8 cellular contexts compared by ENCODE assay signal in genomic region chr13:112065867-112066623, GRCh38. TPM values are rescaled to one million over a fixed set of nuclear protein-coding genes. Genes with fewer than 3 reads are reported as not detected.
DNase-seq lines count a peak whose midpoint lies in the region; ATAC-seq and TF ChIP-seq lines count a peak whose summit lies in the region.
"Had no signal": no experiment of that assay in that cellular context is flagged by ENCODE, and none has a peak within 500 bp of the region (broad histone marks: within the 10 kb centered on the region; RNA-seq: fewer than 3 reads in every experiment).

No MANE protein-coding gene starts in this region.

- peaks cover 0 to 2% (median 2%) of the 10 kb centered on the region in 3 donors for H3K4me1 Mint-ChIP-seq in IgD-negative memory B cell

- TF ChIP-seq POLR2A in esophagus muscularis mucosa (IDR thresholded peaks at IDR 0.05; ENCODE audit: low read depth): no peak

- H3K27me3 Mint-ChIP-seq in IgD-negative memory B cell: peaks cover 53% of the 10 kb centered on the region

- peaks cover 5 to 8% (median 8%) of the 10 kb centered on the region in 3 donors for H3K9me3 Mint-ChIP-seq in IgD-negative memory B cell

- H3K9me3 ChIP-seq in esophagus muscularis mucosa (no peaks in the 10 kb centered on the region), psoas muscle (no peaks in the 10 kb centered on the region), left lung (no peaks in the 10 kb centered on the region)

- TF ChIP-seq EP300 in esophagus muscularis mucosa (IDR thresholded peaks at IDR 0.05): no peak

- peak overlapping the region; percentile 42 to 52 (median 44) for H3K4me3 ChIP-seq in esophagus muscularis mucosa
- peak overlapping the region; percentile 49 for H3K4me3 ChIP-seq in psoas muscle
- H3K4me3 ChIP-seq in left lung: no peak overlapping the region

- H3K4me1 ChIP-seq in esophagus muscularis mucosa (peaks cover 13 to 57% (median 35%) of the 10 kb centered on the region in 4 donors), psoas muscle (no peaks in the 10 kb centered on the region), left lung (peaks cover 0 to 21% of the 10 kb centered on the region in 2 donors)

- ATAC-seq in psoas muscle: no peak
- ATAC-seq in HG02870 (IDR thresholded peaks at IDR 0.05; ENCODE audit: unreplicated experiment): no peak
- no peak for ATAC-seq in left lung
- ATAC-seq in HG02885 (IDR thresholded peaks at IDR 0.05; ENCODE audit: poor library complexity, unreplicated experiment): no peak

- intact Hi-C loops in esophagus muscularis mucosa (cut with DNase I): no loop called here
- intact Hi-C loops in psoas muscle (cut with DNase I): no loop called here
- intact Hi-C loops in left lung (cut with DNase I): no loop called here

- TF ChIP-seq CTCF in esophagus muscularis mucosa (IDR thresholded peaks at IDR 0.05) (no peak), psoas muscle (IDR thresholded peaks at IDR 0.05) (no peak), left lung (IDR thresholded peaks at IDR 0.05) (no peak)

- peak overlapping the region in 1 of 4 donors; percentile 25 for H3K4me3 Mint-ChIP-seq in IgD-negative memory B cell

- WGBS in esophagus muscularis mucosa: 10% methylated on average over 35 of the region's 48 CpGs
- WGBS in psoas muscle, 3 donors: 4 to 5% (median 4%) methylated on average over 39 to 48 of the region's 48 CpGs

- H3K27me3 ChIP-seq in esophagus muscularis mucosa (peaks cover 0 to 95% (median 62%) of the 10 kb centered on the region in 4 donors), psoas muscle (ENCODE audit: insufficient read depth in 3 of 3, low read length in 2 of 3) (peaks cover 9 to 92% (median 31%) of the 10 kb centered on the region in 3 donors), left lung (peaks cover 91 to 99% of the 10 kb centered on the region in 2 donors)

- no peaks in the 10 kb centered on the region for H3K36me3 ChIP-seq in esophagus muscularis mucosa
- H3K36me3 ChIP-seq in psoas muscle (ENCODE audit: insufficient read depth in 1 of 2, low read depth in 1 of 2): no peaks in the 10 kb centered on the region
- no peaks in the 10 kb centered on the region for H3K36me3 ChIP-seq in left lung

- H3K27ac ChIP-seq in esophagus muscularis mucosa (replicated peaks in 1 of 4) (no peak overlapping the region), psoas muscle (no peak overlapping the region), left lung (no peak overlapping the region)

- H3K36me3 Mint-ChIP-seq in IgD-negative memory B cell: no peaks in the 10 kb centered on the region

- H3K27ac Mint-ChIP-seq in IgD-negative memory B cell: peak overlapping the region; percentile 31 to 76 (median 63)

- DNase-seq in DMS79 (lab: John Stamatoyannopoulos, UW): peak; percentile 87
- peak; percentile 72 for DNase-seq in esophagus muscularis mucosa (ENCODE audit: extremely low spot score)
- no peak for DNase-seq in psoas muscle
- DNase-seq in left lung: no peak

RNA-seq across cellular contexts. Expression of gene SOX1, which starts 0.9 kb away (rescaled TPM):
- not detected for polyA plus RNA-seq in IgD-negative memory B cell
- under 1 TPM in 2 of 4 donors, not detected in 2; under 0.01 to 0.17 TPM for total RNA-seq in esophagus muscularis mucosa
- not detected for total RNA-seq in psoas muscle
- not detected for polyA plus RNA-seq in psoas muscle
- total RNA-seq in left lung: not detected
- polyA plus RNA-seq: keratinocyte had no signal

Comparison
In these comparisons a context has a peak if more than half of its experiments do, and no peak if none do; other contexts are left out.
1. DNase-seq: peak in DMS79 (single experiment) and esophagus muscularis mucosa (single experiment); none in psoas muscle (0 of 2) and left lung (0 of 2).
2. H3K4me3 ChIP-seq: peak in esophagus muscularis mucosa (4 of 4) and psoas muscle (single experiment); none in left lung (0 of 2).